Comparison of ENCODE assay signal across 16 cellular contexts in genomic region chr12:55719371-55719770, GRCh38. TPM values are rescaled to one million over a fixed set of nuclear protein-coding genes. Genes with fewer than 3 reads are reported as not detected.
DNase-seq lines count a peak whose midpoint lies in the region; TF ChIP-seq lines count a peak whose summit lies in the region.
"Had no signal": no experiment of that assay in that cellular context is flagged by ENCODE, and none has a peak within 500 bp of the region (broad histone marks: within the 10 kb centered on the region; RNA-seq: fewer than 3 reads in every experiment).

No MANE protein-coding gene starts in this region.

- H3K27me3 ChIP-seq in Karpas-422 (ENCODE audit: low read length): no peaks in the 10 kb centered on the region
- H3K27me3 ChIP-seq in muscle layer of duodenum (ENCODE audit: low read depth, low read length): no peaks in the 10 kb centered on the region
- no peaks in the 10 kb centered on the region for H3K27me3 ChIP-seq in subcutaneous abdominal adipose tissue (ENCODE audit: control insufficient read depth in 5 of 5, insufficient read depth in 4 of 5, low read length in 5 of 5)

- peak overlapping the region in 1 of 5 donors; percentile 33 for H3K4me3 Mint-ChIP-seq in immature natural killer cell
- H3K4me3 Mint-ChIP-seq: activated CD8-positive, alpha-beta memory T cell treated with anti-CD3 and anti-CD28 coated beads, Interleukin-2, amount 10 ng/mL, durations not matched to agents 7 days and 5 days; activated naive CD8-positive, alpha-beta T cell treated with anti-CD3 and anti-CD28 coated beads, Interleukin-2, amount 50 U/mL, for 24 hours; stimulated activated naive CD8-positive, alpha-beta T cell treated with anti-CD3 and anti-CD28 coated beads, Interleukin-15, amount 100 ng/mL, for 72 hours had no signal

- H3K4me2 ChIP-seq in Karpas-422 (ENCODE audit: low read depth, low read length, poor library complexity, severe bottlenecking): peak overlapping the region; percentile 95

- peaks cover 34% of the 10 kb centered on the region for H3K4me1 ChIP-seq in Karpas-422 (ENCODE audit: low read length)
- H3K4me1 ChIP-seq in muscle layer of duodenum (ENCODE audit: control insufficient read depth in 1 of 2, insufficient read depth in 2 of 2, low read length in 2 of 2): peaks cover 49 to 72% of the 10 kb centered on the region in 2 donors
- H3K4me1 ChIP-seq in subcutaneous abdominal adipose tissue (ENCODE audit: control insufficient read depth in 5 of 5, insufficient read depth in 5 of 5, low read length in 5 of 5): peaks cover 37 to 95% (median 90%) of the 10 kb centered on the region in 5 donors

- peaks cover 11 to 21% (median 15%) of the 10 kb centered on the region in 3 donors for H3K27me3 Mint-ChIP-seq in immature natural killer cell (ENCODE audit: low read depth in 3 of 3)
- H3K27me3 Mint-ChIP-seq: stimulated activated naive CD8-positive, alpha-beta T cell treated with anti-CD3 and anti-CD28 coated beads, Interleukin-15, amount 100 ng/mL, for 72 hours had no signal

- H4K20me1 ChIP-seq in Karpas-422 (ENCODE audit: insufficient read depth, low read depth, low read length): no peaks in the 10 kb centered on the region

- H3K9me3 ChIP-seq in Karpas-422 (ENCODE audit: low read length) (no peaks in the 10 kb centered on the region), muscle layer of duodenum (ENCODE audit: control insufficient read depth in 1 of 2, low read length in 2 of 2) (no peaks in the 10 kb centered on the region), subcutaneous abdominal adipose tissue (ENCODE audit: control insufficient read depth in 5 of 5, low read length in 5 of 5) (no peaks in the 10 kb centered on the region)

- H3K4me1 Mint-ChIP-seq in immature natural killer cell: peaks cover 43 to 60% of the 10 kb centered on the region in 2 donors

- H3K9me2 ChIP-seq in Karpas-422 (replicated peaks; ENCODE audit: insufficient read depth, low read length): no peaks in the 10 kb centered on the region

- H3K36me3 ChIP-seq in Karpas-422 (ENCODE audit: insufficient read depth, low read length): no peaks in the 10 kb centered on the region
- peaks cover 7 to 8% of the 10 kb centered on the region in 2 donors for H3K36me3 ChIP-seq in muscle layer of duodenum (ENCODE audit: control insufficient read depth in 1 of 2, insufficient read depth in 2 of 2, low read length in 2 of 2)
- H3K36me3 ChIP-seq in subcutaneous abdominal adipose tissue (ENCODE audit: control insufficient read depth in 5 of 5, insufficient read depth in 5 of 5, low read length in 5 of 5): peaks cover 0 to 28% (median 7%) of the 10 kb centered on the region in 5 donors

- TF ChIP-seq CTCF in coronary artery (IDR thresholded peaks at IDR 0.05): no peak

- H3K4me3 ChIP-seq in Karpas-422 (ENCODE audit: low read length) (no peak overlapping the region), coronary artery (peak overlapping the region; percentile 54), muscle layer of duodenum (ENCODE audit: low read depth in 1 of 2, low read length in 2 of 2) (peak overlapping the region in 1 of 2 donors; percentile 1), subcutaneous abdominal adipose tissue (ENCODE audit: low read depth in 1 of 5, low read length in 5 of 5) (peak overlapping the region in 2 of 5 donors; percentile 26 to 76)
- H3K4me3 ChIP-seq: K562 had no signal

- H3K27ac Mint-ChIP-seq in immature natural killer cell: peak overlapping the region in 1 of 6 donors; percentile 28
- H3K27ac Mint-ChIP-seq: activated naive CD8-positive, alpha-beta T cell treated with anti-CD3 and anti-CD28 coated beads, Interleukin-2, amount 50 U/mL, for 24 hours; stimulated activated naive CD8-positive, alpha-beta T cell treated with anti-CD3 and anti-CD28 coated beads, Interleukin-15, amount 100 ng/mL, for 72 hours had no signal

- H3K9ac ChIP-seq in Karpas-422 (ENCODE audit: low read length) (no peak overlapping the region), subcutaneous abdominal adipose tissue (ENCODE audit: low read length in 5 of 5) (peak overlapping the region in 4 of 5 donors; percentile 21 to 84 (median 56))

- H3K9me3 Mint-ChIP-seq in immature natural killer cell: no peaks in the 10 kb centered on the region
- H3K9me3 Mint-ChIP-seq: activated naive CD8-positive, alpha-beta T cell treated with anti-CD3 and anti-CD28 coated beads, Interleukin-2, amount 50 U/mL, for 24 hours; stimulated activated naive CD8-positive, alpha-beta T cell treated with anti-CD3 and anti-CD28 coated beads, Interleukin-15, amount 100 ng/mL, for 72 hours had no signal

- DNase-seq in Karpas-422: no peak
- no peak for DNase-seq in coronary artery (ENCODE audit: low spot score)
- no peak for DNase-seq in SIG-M5 (lab: John Stamatoyannopoulos, UW)
- no peak for DNase-seq in immature natural killer cell
- DNase-seq in activated CD4-positive, alpha-beta T cell treated with anti-CD3 and anti-CD28 coated beads, Interleukin-2, amount 50 U/mL, for 1 hour: no peak
- no peak for DNase-seq in activated T-cell treated with anti-CD3 and anti-CD28 coated beads for 4 hours
- DNase-seq: activated CD8-positive, alpha-beta memory T cell treated with anti-CD3 and anti-CD28 coated beads, Interleukin-2, amount 10 ng/mL, durations not matched to agents 7 days and 5 days; activated naive CD8-positive, alpha-beta T cell treated with anti-CD3 and anti-CD28 coated beads, Interleukin-2, amount 50 U/mL, for 24 hours; CD4-positive, alpha-beta memory T cell; effector memory CD4-positive, alpha-beta T cell; NCI-H1694; NCI-H774; stimulated activated naive CD8-positive, alpha-beta T cell treated with anti-CD3 and anti-CD28 coated beads, Interleukin-15, amount 100 ng/mL, for 72 hours had no signal

- H3K36me3 Mint-ChIP-seq in immature natural killer cell: peaks cover 0 to under 1% (median 0%) of the 10 kb centered on the region in 3 donors

- H2AFZ ChIP-seq in Karpas-422 (ENCODE audit: low read length): no peak overlapping the region

- H3K79me2 ChIP-seq in Karpas-422 (ENCODE audit: low read length): peaks cover 25% of the 10 kb centered on the region

- peak overlapping the region; percentile 71; the same call in 1 of the 2 replicates for H3K27ac ChIP-seq in Karpas-422 (ENCODE audit: low read length)
- peak overlapping the region; percentile 73 to 96 for H3K27ac ChIP-seq in coronary artery
- peak overlapping the region; percentile 92 for H3K27ac ChIP-seq in muscle layer of duodenum (ENCODE audit: low read length)
- peak overlapping the region; percentile 96 for H3K27ac ChIP-seq in subcutaneous abdominal adipose tissue (ENCODE audit: low read depth, low read length)

RNA-seq across cellular contexts. Expression of gene RDH5, which starts 0.8 kb away (rescaled TPM):
- total RNA-seq in Karpas-422 (2014; rRNA removed; shearing (Covaris generic); ENCODE audit: low replicate concordance): 12.4 and 12.8 TPM in 2 replicates
- 1 to 10 TPM in 1 of 3 donors, not detected in 2; 2.8 TPM for polyA plus RNA-seq in immature natural killer cell

RNA-seq across cellular contexts. Expression of gene BLOC1S1, which starts 3.5 kb away (rescaled TPM):
- 83.4 and 191 TPM in 2 replicates for total RNA-seq in Karpas-422 (2014; rRNA removed; shearing (Covaris generic); ENCODE audit: low replicate concordance)
- polyA plus RNA-seq in immature natural killer cell: 100 to 1,000 TPM; 108 to 198 (median 127) TPM

RNA-seq across cellular contexts. Expression of gene CD63, which starts 9.4 kb away (rescaled TPM):
- 150 and 266 TPM in 2 replicates for total RNA-seq in Karpas-422 (2014; rRNA removed; shearing (Covaris generic); ENCODE audit: low replicate concordance)
- 1,000 to 10,000 TPM; 1,258 to 1,754 (median 1,754) TPM for polyA plus RNA-seq in immature natural killer cell

RNA-seq across cellular contexts. Expression of gene ITGA7, which starts 11.7 kb away (rescaled TPM):
- 0.78 and 2.6 TPM in 2 replicates for total RNA-seq in Karpas-422 (2014; rRNA removed; shearing (Covaris generic); ENCODE audit: low replicate concordance)
- polyA plus RNA-seq in immature natural killer cell: under 1 TPM in 1 of 3 donors, not detected in 2; 0.31 TPM
- polyA plus RNA-seq: CD4-positive, alpha-beta memory T cell had no signal

RNA-seq across cellular contexts. Expression of gene GDF11, which starts 23.6 kb away (rescaled TPM):
- 2.9 and 7.8 TPM in 2 replicates for total RNA-seq in Karpas-422 (2014; rRNA removed; shearing (Covaris generic); ENCODE audit: low replicate concordance)
- polyA plus RNA-seq in immature natural killer cell: 1 to 10 TPM in 1 of 3 donors, under 1 TPM in 2; 0.16 to 1.7 (median 0.64) TPM
